Comparison of ENCODE assay signal across 9 cellular contexts in genomic region chr4:89753601-89754066, GRCh38.
DNase-seq lines count a peak whose midpoint lies in the region; ATAC-seq, FAIRE-seq and TF ChIP-seq lines count a peak whose summit lies in the region.
"Had no signal": no experiment of that assay in that cellular context is flagged by ENCODE, and none has a peak within 500 bp of the region (broad histone marks: within the 10 kb centered on the region; RNA-seq: fewer than 3 reads in every experiment).

No MANE protein-coding gene starts in this region.

- H3K9me2 ChIP-seq in OCI-LY7 (ENCODE audit: insufficient read depth, low read length): no peaks in the 10 kb centered on the region

- TF ChIP-seq EP300 in A549 (IDR thresholded peaks at IDR 0.05): no peak

- 0% methylated on average over 5 of the region's 5 CpGs for WGBS in A549 (ENCODE audit: missing lambda C conversion rate)
- WGBS in thyroid gland, 2 donors: 71 to 78% methylated on average over 5 of the region's 5 CpGs

- no peaks in the 10 kb centered on the region for H3K9me3 ChIP-seq in A549
- no peaks in the 10 kb centered on the region for H3K9me3 ChIP-seq in breast epithelium
- H3K9me3 ChIP-seq in OCI-LY7 (ENCODE audit: low read length): no peaks in the 10 kb centered on the region
- no peaks in the 10 kb centered on the region for H3K9me3 ChIP-seq in thyroid gland
- H3K9me3 ChIP-seq in MG63: no peaks in the 10 kb centered on the region

- no peak for FAIRE-seq in A549 (lab: Jason Lieb, UNC)
- FAIRE-seq in HTR-8/SVneo (lab: Jason Lieb, UNC): peak; percentile 36

- H3K27me3 ChIP-seq in breast epithelium (no peaks in the 10 kb centered on the region), thyroid gland (no peaks in the 10 kb centered on the region), MG63 (no peaks in the 10 kb centered on the region)

- peaks cover 13% of the 10 kb centered on the region; the same call in 2 of the 3 replicates for H3K4me1 ChIP-seq in A549
- H3K4me1 ChIP-seq in breast epithelium: no peaks in the 10 kb centered on the region
- no peaks in the 10 kb centered on the region for H3K4me1 ChIP-seq in OCI-LY7 (ENCODE audit: insufficient read depth, low read length, poor library complexity, severe bottlenecking)
- peaks cover 5 to 7% of the 10 kb centered on the region in 2 donors for H3K4me1 ChIP-seq in thyroid gland

- intact Hi-C loops in breast epithelium (cut with DNase I; ENCODE audit: low total_unique reads) (loop anchor here (2.0 kb wide), 1 partner anchor 51 kb away; no protein-coding TSS in a partner anchor), OCI-LY7 (cut with micrococcal nuclease; ENCODE audit: unreplicated experiment) (no loop called here), thyroid gland (cut with DNase I) (no loop called here)

- TF ChIP-seq CTCF in A549 (IDR thresholded peaks at IDR 0.05) (no peak), breast epithelium (IDR thresholded peaks at IDR 0.05) (no peak), OCI-LY7 (conservative IDR thresholded peaks at IDR 0.05; ENCODE audit: low read length) (no peak), thyroid gland (IDR thresholded peaks at IDR 0.05) (no peak)

- H4K20me1 ChIP-seq in OCI-LY7 (ENCODE audit: insufficient read depth, low read length): no peaks in the 10 kb centered on the region

- POLR2A ChIA-PET in A549 (lab: Yijun Ruan, JAX): no interaction called here
- POLR2A ChIA-PET in OCI-LY7 (lab: Charles Lee): interaction anchor here (0.6 kb wide), 1 partner anchor 10 kb away, joined by 3 read pairs; no protein-coding TSS in a partner anchor

- CTCF ChIA-PET in A549 (lab: Yijun Ruan, JAX): no interaction called here
- CTCF ChIA-PET in OCI-LY7 (lab: Charles Lee; ENCODE audit: unreplicated experiment): no interaction called here

- H3K79me2 ChIP-seq in OCI-LY7 (ENCODE audit: insufficient read depth, low read depth, low read length): no peaks in the 10 kb centered on the region

- peak overlapping the region; percentile 59 for H3K4me2 ChIP-seq in A549
- H3K4me2 ChIP-seq in OCI-LY7 (ENCODE audit: low read length): no peak overlapping the region

- H3K36me3 ChIP-seq in breast epithelium (no peaks in the 10 kb centered on the region), OCI-LY7 (ENCODE audit: insufficient read depth, low read length) (no peaks in the 10 kb centered on the region), thyroid gland (no peaks in the 10 kb centered on the region), MG63 (no peaks in the 10 kb centered on the region)

- H3K4me3 ChIP-seq in A549: no peak overlapping the region
- H3K4me3 ChIP-seq in breast epithelium: no peak overlapping the region
- no peak overlapping the region for H3K4me3 ChIP-seq in OCI-LY7 (ENCODE audit: low read depth, low read length, poor library complexity, severe bottlenecking)
- H3K4me3 ChIP-seq in thyroid gland (replicated peaks in 1 of 3): no peak overlapping the region
- H3K4me3 ChIP-seq in MG63: no peak overlapping the region

- no TSS peak for BruUV-seq in OCI-LY7 (replicated peaks; lab: Mats Ljungman, UMichigan)

- no peak overlapping the region for H2AFZ ChIP-seq in OCI-LY7 (ENCODE audit: low read length)

- peak; percentile 3 to 62 for DNase-seq in A549 (ENCODE audit: low read depth in 1 of 2, low spot score in 1 of 2)
- peak; percentile 39 for DNase-seq in HTR-8/SVneo (ENCODE audit: insufficient read length, low spot score)
- DNase-seq in breast epithelium (ENCODE audit: low spot score in 2 of 2): no peak
- peak; percentile 97 for DNase-seq in lung microvascular endothelial cell (ENCODE audit: low read depth in 2 of 2)
- no peak for DNase-seq in DMS79 treated with DMSO at 0.1 percent for 48 hours (lab: John Stamatoyannopoulos, UW)
- DNase-seq in OCI-LY7 (ENCODE audit: low spot score): no peak
- no peak for DNase-seq in thyroid gland
- no peak for DNase-seq in MG63
- DNase-seq: DND-41 had no signal

- peak; percentile 66 to 72 for ATAC-seq in A549

- H3K27ac ChIP-seq in A549: peak overlapping the region in 1 of 2 experiments; percentile 43; a peak in 1 of 6 replicates
- H3K27ac ChIP-seq in breast epithelium: peak overlapping the region; percentile 53 to 73
- H3K27ac ChIP-seq in OCI-LY7 (ENCODE audit: low read depth, low read length, poor library complexity, severe bottlenecking): no peak overlapping the region
- H3K27ac ChIP-seq in thyroid gland: peak overlapping the region in 1 of 3 donors; percentile 16

- TF ChIP-seq POLR2A in A549 (IDR thresholded peaks at IDR 0.05; ENCODE audit: low read length): no peak
- TF ChIP-seq POLR2A in breast epithelium (IDR thresholded peaks at IDR 0.05): no peak
- TF ChIP-seq POLR2A in thyroid gland (IDR thresholded peaks at IDR 0.05): no peak

- no peak for TF ChIP-seq RAD21 in A549 (conservative IDR thresholded peaks at IDR 0.05 in 1 of 2, IDR thresholded peaks at IDR 0.05 in 1 of 2)

TF ChIP-seq in A549, 52 proteins besides CTCF, POLR2A, EP300 and RAD21:
- TF ChIP-seq CHD4 (IDR thresholded peaks at IDR 0.05; ENCODE audit: borderline replicate concordance): no peak
- TF ChIP-seq CEBPB (IDR thresholded peaks at IDR 0.05): peak; percentile 27 to 55; a peak in 2 of 4 replicates
- peak; percentile 51; the same call in 1 of the 2 replicates for TF ChIP-seq FOSL2 (IDR thresholded peaks at IDR 0.05)
- TF ChIP-seq FOSL2 (CRISPR knock-in tag; IDR thresholded peaks at IDR 0.05): peak; percentile 83
- peak; percentile 66 for TF ChIP-seq JUNB (IDR thresholded peaks at IDR 0.05)

Comparison
In these comparisons a context has a peak if more than half of its experiments do, and no peak if none do; other contexts are left out.
1. DNase-seq: peak in A549 (2 of 2), HTR-8/SVneo (single experiment) and lung microvascular endothelial cell (2 of 2); none in breast epithelium (0 of 2), DMS79 treated with DMSO at 0.1 percent for 48 hours (single experiment), OCI-LY7 (single experiment), thyroid gland (0 of 2) and MG63 (single experiment).